Comparison of ENCODE assay signal across 8 cellular contexts in the genomic region with DNA sequence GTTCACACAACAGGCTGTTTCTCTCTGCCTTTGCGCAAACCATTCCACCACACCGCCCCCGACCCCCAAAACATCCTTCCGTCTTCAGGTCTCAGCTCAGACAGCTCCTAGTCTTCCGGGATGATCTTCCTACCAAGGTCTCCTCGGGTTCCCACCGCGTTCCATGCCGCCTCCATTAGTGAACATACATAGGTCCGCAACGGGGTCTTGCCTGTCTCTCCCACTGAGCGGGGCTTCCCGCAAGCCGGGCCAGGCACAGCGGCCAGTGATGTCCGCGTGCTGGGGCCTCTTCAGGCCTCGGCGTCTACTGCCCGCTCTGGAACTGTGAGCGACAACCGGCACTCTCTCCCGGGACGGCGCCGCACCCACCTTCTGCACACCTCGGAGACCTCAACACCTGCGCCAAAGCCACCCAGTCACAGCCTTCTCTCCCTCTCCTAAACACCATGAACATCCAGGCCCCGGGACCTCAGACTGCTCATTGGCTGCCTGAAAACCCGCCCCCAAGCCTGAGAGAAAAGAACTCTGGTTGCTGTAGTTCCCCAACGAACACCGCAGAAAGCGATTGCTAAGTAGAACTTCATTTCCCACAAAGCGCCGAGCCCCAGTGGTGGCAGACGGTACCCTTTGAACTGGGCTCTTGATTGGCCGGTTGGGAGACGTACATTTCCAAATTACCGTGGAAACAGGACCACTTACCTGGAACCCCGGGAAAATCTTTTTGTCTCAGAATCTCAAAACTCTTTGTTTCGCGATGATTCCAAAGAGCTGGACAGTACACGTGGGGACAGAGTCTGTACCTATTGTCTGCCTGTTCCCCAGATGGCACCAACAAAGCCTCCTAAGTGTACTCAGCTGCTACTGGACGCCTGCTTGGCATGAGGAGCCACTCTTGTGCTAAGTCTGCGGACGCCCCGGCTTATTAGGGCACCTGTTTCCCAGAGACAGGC. TPM values are rescaled to one million over a fixed set of nuclear protein-coding genes. Genes with fewer than 3 reads are reported as not detected.
DNase-seq lines count a peak whose midpoint lies in the region; ATAC-seq, FAIRE-seq and TF ChIP-seq lines count a peak whose summit lies in the region.

No MANE protein-coding gene starts in this region.

- TF ChIP-seq RAD21 in A549 (conservative IDR thresholded peaks at IDR 0.05 in 1 of 2, IDR thresholded peaks at IDR 0.05 in 1 of 2), result no peak

- H3K36me3 Mint-ChIP-seq in activated CD4-positive, alpha-beta memory T cell treated with anti-CD3 and anti-CD28 coated beads, Interleukin-2, amount 10 ng/mL, durations not matched to agents 7 days and 5 days (ENCODE audit: low read depth), result peaks cover 10% of the 10 kb centered on the region
- H3K36me3 Mint-ChIP-seq in effector memory CD8-positive, alpha-beta T cell (ENCODE audit: insufficient read depth), result peaks cover 26% of the 10 kb centered on the region

- no peak for TF ChIP-seq EP300 in A549 (IDR thresholded peaks at IDR 0.05)

- H3K27ac ChIP-seq in A549 (no peak overlapping the region), lung (ENCODE audit: low read depth in 1 of 2, low read length in 1 of 2) (peak overlapping the region; percentile 70 to 84)

- no peaks in the 10 kb centered on the region for H3K27me3 ChIP-seq in lung (ENCODE audit: control insufficient read depth, insufficient read depth)

- H3K4me3 ChIP-seq in A549 (no peak overlapping the region), lung (peak overlapping the region; percentile 68)

- H3K27ac Mint-ChIP-seq in activated CD4-positive, alpha-beta memory T cell treated with anti-CD3 and anti-CD28 coated beads, Interleukin-2, amount 10 ng/mL, durations not matched to agents 7 days and 5 days, result no peak overlapping the region
- no peak overlapping the region for H3K27ac Mint-ChIP-seq in effector memory CD8-positive, alpha-beta T cell

- no peak overlapping the region for H3K4me3 Mint-ChIP-seq in activated CD4-positive, alpha-beta memory T cell treated with anti-CD3 and anti-CD28 coated beads, Interleukin-2, amount 10 ng/mL, durations not matched to agents 7 days and 5 days
- no peak overlapping the region for H3K4me3 Mint-ChIP-seq in effector memory CD8-positive, alpha-beta T cell

- no peaks in the 10 kb centered on the region for H3K9me3 Mint-ChIP-seq in activated CD4-positive, alpha-beta memory T cell treated with anti-CD3 and anti-CD28 coated beads, Interleukin-2, amount 10 ng/mL, durations not matched to agents 7 days and 5 days
- no peaks in the 10 kb centered on the region for H3K9me3 Mint-ChIP-seq in effector memory CD8-positive, alpha-beta T cell

- DNase-seq in A549 (ENCODE audit: low read depth in 1 of 2, low spot score in 1 of 2) (no peak), NCI-H510A (lab: John Stamatoyannopoulos, UW) (peak; percentile 95), lung (ENCODE audit: low spot score) (peak; percentile 94)
- DNase-seq in activated CD4-positive, alpha-beta memory T cell treated with anti-CD3 and anti-CD28 coated beads, Interleukin-2, amount 10 ng/mL, durations not matched to agents 7 days and 5 days, result peak; percentile 91
- DNase-seq in effector memory CD8-positive, alpha-beta T cell, result peak; percentile 77 to 79 (median 78)
- peak; percentile 67 to 76 (median 73) for DNase-seq in stimulated activated CD4-positive, alpha-beta T cell treated with anti-CD3 and anti-CD28 coated beads, TNF-alpha, amount 100 ng/mL, for 1 hour (ENCODE audit: low read depth in 3 of 3, low spot score in 1 of 3)

- CTCF ChIA-PET in A549 (lab: Yijun Ruan, JAX), result interaction anchor here (0.8 to 9.2 kb wide), 9 partner anchors 18 to 720 kb away, joined by 3 to 64 read pairs (median 4); a partner anchor contains a TSS
- CTCF ChIA-PET in activated CD4-positive, alpha-beta memory T cell treated with anti-CD3 and anti-CD28 coated beads, Interleukin-2, amount 10 ng/mL, durations not matched to agents 7 days and 5 days (lab: Charles Lee), result interaction anchor here (1.4 kb wide), 1 partner anchor 19 kb away, joined by 5 read pairs; no protein-coding TSS in a partner anchor

- POLR2A ChIA-PET in A549 (lab: Yijun Ruan, JAX), result interaction anchor here (1.8 kb wide), 1 partner anchor 9 kb away, joined by 5 read pairs; no protein-coding TSS in a partner anchor
- POLR2A ChIA-PET in activated CD4-positive, alpha-beta memory T cell treated with anti-CD3 and anti-CD28 coated beads, Interleukin-2, amount 10 ng/mL, durations not matched to agents 7 days and 5 days (lab: Charles Lee), result interaction anchor here (0.8 to 2.5 kb wide), 5 partner anchors 9 to 172 kb away, joined by 3 to 15 read pairs (median 4); a partner anchor contains a TSS

- TF ChIP-seq CTCF in A549 (IDR thresholded peaks at IDR 0.05) (no peak), lung (IDR thresholded peaks at IDR 0.05; ENCODE audit: control extremely low read depth, extremely low read depth) (no peak)

- no peak for TF ChIP-seq POLR2A in A549 (IDR thresholded peaks at IDR 0.05; ENCODE audit: low read length)

- no peak overlapping the region for H3K4me2 ChIP-seq in A549

- WGBS in A549 (ENCODE audit: missing lambda C conversion rate), result 90% methylated on average over 47 of the region's 47 CpGs
- 7 to 8% methylated on average over 47 of the region's 47 CpGs for WGBS in lung, 2 donors

- peaks cover 2 to 27% of the 10 kb centered on the region in 2 donors for H3K36me3 ChIP-seq in lung (ENCODE audit: control insufficient read depth in 2 of 2, insufficient read depth in 2 of 2, low read length in 2 of 2)

- no peaks in the 10 kb centered on the region for H3K27me3 Mint-ChIP-seq in activated CD4-positive, alpha-beta memory T cell treated with anti-CD3 and anti-CD28 coated beads, Interleukin-2, amount 10 ng/mL, durations not matched to agents 7 days and 5 days
- H3K27me3 Mint-ChIP-seq in effector memory CD8-positive, alpha-beta T cell, result no peaks in the 10 kb centered on the region

- H3K9me3 ChIP-seq in A549 (0 out of 3 replicates have a peak, but pooled peaks cover 2% of the 10 kb centered on the region), lung (ENCODE audit: control insufficient read depth in 2 of 2, insufficient read depth in 1 of 2, low read length in 1 of 2) (no peaks in the 10 kb centered on the region)

- ATAC-seq in A549 (peak in 1 of 2 experiments; percentile 21; a peak in 3 of 6 replicates), GM18868 (IDR thresholded peaks at IDR 0.05; ENCODE audit: unreplicated experiment) (peak; percentile 94), HG03139 (IDR thresholded peaks at IDR 0.05; ENCODE audit: unreplicated experiment) (peak; percentile 76), lung (ENCODE audit: insufficient read depth, low FRiP score) (peak; percentile 95)
- peak; percentile 94 for ATAC-seq in effector memory CD8-positive, alpha-beta T cell (replicated peaks)

- H3K4me1 Mint-ChIP-seq in activated CD4-positive, alpha-beta memory T cell treated with anti-CD3 and anti-CD28 coated beads, Interleukin-2, amount 10 ng/mL, durations not matched to agents 7 days and 5 days, result peaks cover 10% of the 10 kb centered on the region
- H3K4me1 Mint-ChIP-seq in effector memory CD8-positive, alpha-beta T cell (ENCODE audit: low read depth in 2 of 2), result peaks cover 14 to 20% of the 10 kb centered on the region in 2 donors

- no peaks in the 10 kb centered on the region for H3K4me1 ChIP-seq in A549
- H3K4me1 ChIP-seq in lung (ENCODE audit: control insufficient read depth in 2 of 2, insufficient read depth in 2 of 2, low read length in 2 of 2), result peaks cover 4 to 5% of the 10 kb centered on the region in 2 donors

- FAIRE-seq in A549 (lab: Jason Lieb, UNC), result peak; percentile 46

TF ChIP-seq in A549, 52 proteins besides CTCF, POLR2A, EP300 and RAD21:
- TF ChIP-seq GATA3 (IDR thresholded peaks at IDR 0.05; ENCODE audit: borderline replicate concordance) (no peak), KDM1A (IDR thresholded peaks at IDR 0.05; ENCODE audit: low read depth) (no peak), ZC3H11A (IDR thresholded peaks at IDR 0.05) (no peak), ESRRA (IDR thresholded peaks at IDR 0.05; ENCODE audit: borderline replicate concordance, low read length) (no peak), HOXB13 (CRISPR knock-in tag; IDR thresholded peaks at IDR 0.05; ENCODE audit: low read depth) (no peak)
TF ChIP-seq in A549: peak in this region for 0.

RNA-seq across cellular contexts. Expression of a gene that starts 9.5 kb away (rescaled TPM):
- polyA plus RNA-seq in A549 (2011; rRNA removed) (13.8 and 17.3 TPM in 2 replicates), A549 (2017; fragmentation: RNase III; extraction: RNeasy Plus Mini Kit Qiagen cat#74134 plus additional on column Dnase treatment) (12.9 to 21.2 TPM (median 18.6 TPM) in 3 replicates), lung (10 to 100 TPM in 1 of 2 donors, 1 to 10 TPM in 1; 7.9 to 16.1 TPM)
- polyA plus RNA-seq in A549 (2012; cell fraction: cytosol; rRNA removed), result 10.5 and 14.7 TPM in 2 replicates
- polyA plus RNA-seq in A549 (2012; cell fraction: nucleus; rRNA removed), result 43.9 and 45.3 TPM in 2 replicates
- polyA minus RNA-seq in A549 (2011; rRNA and poly(A)+ RNA removed), result 37.2 and 47.0 TPM in 2 replicates
- total RNA-seq in activated CD4-positive, alpha-beta memory T cell treated with anti-CD3 and anti-CD28 coated beads, Interleukin-2, amount 10 ng/mL, durations not matched to agents 7 days and 5 days, result 10 to 100 TPM; 13.8 to 14.2 TPM
- total RNA-seq in lung, result 10 to 100 TPM; 25.5 to 25.6 TPM

RNA-seq across cellular contexts. Expression of a gene that starts 21.8 kb away (rescaled TPM):
- polyA plus RNA-seq in A549 (2011; rRNA removed) (716 and 970 TPM in 2 replicates), A549 (2017; fragmentation: RNase III; extraction: RNeasy Plus Mini Kit Qiagen cat#74134 plus additional on column Dnase treatment) (1,011 to 1,141 TPM (median 1,077 TPM) in 3 replicates), lung (100 to 1,000 TPM; 249 to 253 TPM)
- polyA plus RNA-seq in A549 (2012; cell fraction: cytosol; rRNA removed), result 1,482 and 1,602 TPM in 2 replicates
- polyA plus RNA-seq in A549 (2012; cell fraction: nucleus; rRNA removed), result 1,051 and 1,057 TPM in 2 replicates
- polyA minus RNA-seq in A549 (2011; rRNA and poly(A)+ RNA removed), result 1,036 and 1,137 TPM in 2 replicates
- 100 to 1,000 TPM; 294 to 302 TPM for total RNA-seq in activated CD4-positive, alpha-beta memory T cell treated with anti-CD3 and anti-CD28 coated beads, Interleukin-2, amount 10 ng/mL, durations not matched to agents 7 days and 5 days
- total RNA-seq in lung, result 100 to 1,000 TPM; 152 to 154 TPM

RNA-seq across cellular contexts. Expression of a gene that starts 45.8 kb away (rescaled TPM):
- polyA plus RNA-seq in A549 (2011; rRNA removed) (not detected in 2 replicates), A549 (2017; fragmentation: RNase III; extraction: RNeasy Plus Mini Kit Qiagen cat#74134 plus additional on column Dnase treatment) (not detected in 3 replicates), lung (not detected)
- polyA plus RNA-seq in A549 (2012; cell fraction: cytosol; rRNA removed), result 0.06 TPM in 1 of 2 replicates, not detected in the other
- polyA plus RNA-seq in A549 (2012; cell fraction: nucleus; rRNA removed), result not detected in 2 replicates
- polyA minus RNA-seq in A549 (2011; rRNA and poly(A)+ RNA removed), result not detected in 2 replicates
- under 1 TPM in 1 of 2 experiments, not detected in 1; 0.35 TPM for total RNA-seq in activated CD4-positive, alpha-beta memory T cell treated with anti-CD3 and anti-CD28 coated beads, Interleukin-2, amount 10 ng/mL, durations not matched to agents 7 days and 5 days
- not detected for total RNA-seq in lung

Comparison
In these comparisons a context has a peak if more than half of its experiments do, and no peak if none do; other contexts are left out.
1. DNase-seq: peak in NCI-H510A (single experiment), activated CD4-positive, alpha-beta memory T cell treated with anti-CD3 and anti-CD28 coated beads, Interleukin-2, amount 10 ng/mL, durations not matched to agents 7 days and 5 days (single experiment), effector memory CD8-positive, alpha-beta T cell (3 of 3), lung (single experiment) and stimulated activated CD4-positive, alpha-beta T cell treated with anti-CD3 and anti-CD28 coated beads, TNF-alpha, amount 100 ng/mL, for 1 hour (3 of 3); none in A549 (0 of 2).
2. H3K27ac ChIP-seq: peak in lung (2 of 2); none in A549 (0 of 2).